In genomic region chr11:43823851-43824250, GRCh38 we compare ENCODE assay signal across 24 cellular contexts.
"Had no signal": no experiment of that assay in that cellular context is flagged by ENCODE, and none has a peak within 500 bp of the region (broad histone marks: within the 10 kb centered on the region; RNA-seq: fewer than 3 reads in every experiment).

No MANE protein-coding gene starts in this region.

- H3K9ac ChIP-seq: parathyroid adenoma had no signal

- H3K9me3 ChIP-seq: ovary, psoas muscle, right lobe of liver, sigmoid colon, thoracic aorta, thyroid gland, tibial nerve, upper lobe of right lung, uterus had no signal

- H3K79me2 ChIP-seq: parathyroid adenoma had no signal

- H3K27me3 ChIP-seq: ovary, right lobe of liver, sigmoid colon, thyroid gland, tibial nerve, upper lobe of right lung, uterus had no signal

- FAIRE-seq: small intestine had no signal

- H3K27ac ChIP-seq: ovary, parathyroid adenoma, psoas muscle, right lobe of liver, sigmoid colon, thoracic aorta, thyroid gland, tibial nerve, upper lobe of right lung, uterus had no signal

- DNase-seq: naive B cell; naive thymus-derived CD8-positive, alpha-beta T cell; nephron progenitor cell; occipital lobe; ovary; posterior cingulate gyrus; psoas muscle; right cardiac atrium; right lobe of liver; sigmoid colon; small intestine; stimulated activated CD4-positive, alpha-beta T cell treated with anti-CD3 and anti-CD28 coated beads, Interleukin-15, amount 100 ng/mL, for 24 hours; stimulated activated CD4-positive, alpha-beta T cell treated with anti-CD3 and anti-CD28 coated beads, Interleukin-2, amount 100 ng/mL, for 24 hours; stimulated activated CD4-positive, alpha-beta T cell treated with anti-CD3 and anti-CD28 coated beads, Interleukin-2, amount 100 ng/mL, for 48 hours; stimulated activated CD4-positive, alpha-beta T cell treated with anti-CD3 and anti-CD28 coated beads, Interleukin-4, amount 100 ng/mL, for 24 hours; stimulated activated naive CD4-positive, alpha-beta T cell; stimulated activated naive CD8-positive, alpha-beta T cell treated with anti-CD3 and anti-CD28 coated beads, Interleukin-15, amount 100 ng/mL, for 72 hours; stimulated activated naive CD8-positive, alpha-beta T cell treated with anti-CD3 and anti-CD28 coated beads, Interleukin-15, Interleukin-2, amounts not matched to agents 100 U/mL and 50 U/mL, for 24 hours; thyroid gland; upper lobe of right lung; uterus had no signal

- H2AFZ ChIP-seq: parathyroid adenoma had no signal

- H3K4me3 ChIP-seq: ovary, psoas muscle, right lobe of liver, sigmoid colon, thoracic aorta, thyroid gland, tibial nerve, upper lobe of right lung, uterus had no signal

- H3K4me1 ChIP-seq: parathyroid adenoma, right lobe of liver, sigmoid colon, thyroid gland, tibial nerve, upper lobe of right lung, uterus had no signal

- H3K36me3 ChIP-seq: ovary, sigmoid colon, thoracic aorta, thyroid gland, uterus had no signal
